ENCODE assay signal across 12 cellular contexts in the genomic region with DNA sequence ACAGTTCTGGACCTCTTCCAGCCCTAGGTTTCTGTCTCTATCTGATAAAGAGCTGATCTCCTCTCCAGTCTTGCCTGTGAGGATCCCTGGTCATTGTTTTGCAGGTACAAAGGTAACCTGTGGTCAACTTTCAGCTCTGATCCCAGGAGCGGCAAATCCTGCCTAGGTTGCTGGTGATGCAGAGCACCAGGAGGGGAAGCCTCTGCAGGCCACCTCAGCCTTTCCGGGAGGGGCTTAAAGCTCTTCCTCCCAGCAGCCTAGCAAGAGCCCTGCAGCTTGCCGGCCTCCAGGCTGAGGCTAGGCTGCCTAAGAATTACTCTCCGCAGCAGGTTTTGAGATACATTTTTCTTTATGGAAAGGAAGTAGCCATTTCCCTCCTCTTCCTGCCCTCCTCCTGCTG.
DNase-seq lines count a peak whose midpoint lies in the region; ATAC-seq and TF ChIP-seq lines count a peak whose summit lies in the region.
"Had no signal": no experiment of that assay in that cellular context is flagged by ENCODE, and none has a peak within 500 bp of the region (broad histone marks: within the 10 kb centered on the region; RNA-seq: fewer than 3 reads in every experiment).

No MANE protein-coding gene starts in this region.

- H3K27me3 Mint-ChIP-seq in endodermal cell (ENCODE audit: insufficient read depth) (no peaks in the 10 kb centered on the region), nephron progenitor cell (ENCODE audit: low read depth, poor library complexity) (no peaks in the 10 kb centered on the region)
- H3K27me3 Mint-ChIP-seq: activated T-helper 17 cell treated with anti-CD3 and anti-CD28 coated beads, Interleukin-2, amount 50 U/mL, for 72 hours had no signal

- H3K4me3 ChIP-seq in endodermal cell (ENCODE audit: low read length) (peak overlapping the region; percentile 59), coronary artery (no peak overlapping the region)
- H3K4me3 ChIP-seq: left lung had no signal

- H3K4me3 Mint-ChIP-seq in endodermal cell: no peak overlapping the region
- no peak overlapping the region for H3K4me3 Mint-ChIP-seq in nephron progenitor cell
- H3K4me3 Mint-ChIP-seq: activated T-helper 17 cell treated with anti-CD3 and anti-CD28 coated beads, Interleukin-2, amount 50 U/mL, for 72 hours; CD8-positive, alpha-beta memory T cell had no signal

- in situ Hi-C loops in KBM-7 (cut with MboI; ENCODE audit: low pct_unique_long_range_greater_than_20kb, low sequenced_read_pairs): no loop called here

- H3K9me3 Mint-ChIP-seq in endodermal cell (peaks cover 26% of the 10 kb centered on the region), nephron progenitor cell (peaks cover 17% of the 10 kb centered on the region)
- H3K9me3 Mint-ChIP-seq: activated T-helper 17 cell treated with anti-CD3 and anti-CD28 coated beads, Interleukin-2, amount 50 U/mL, for 72 hours had no signal

- H3K36me3 Mint-ChIP-seq in endodermal cell (ENCODE audit: low read depth): peaks cover 16% of the 10 kb centered on the region
- peaks cover 18% of the 10 kb centered on the region for H3K36me3 Mint-ChIP-seq in nephron progenitor cell (ENCODE audit: low read depth)

- no peaks in the 10 kb centered on the region for H3K27me3 ChIP-seq in endodermal cell (ENCODE audit: control insufficient read depth, insufficient read depth, low read length, poor library complexity, severe bottlenecking)
- H3K27me3 ChIP-seq: left lung had no signal

- 58 to 64% methylated on average over 2 to 4 of the region's 4 CpGs for WGBS in endodermal cell (ENCODE audit: insufficient coverage in 1 of 2, insufficient read length in 1 of 2), 2 experiments

- H3K4me1 Mint-ChIP-seq in endodermal cell (peaks cover 30% of the 10 kb centered on the region), nephron progenitor cell (peaks cover 39% of the 10 kb centered on the region)

- peak overlapping the region; percentile 8 for H3K27ac ChIP-seq in endodermal cell (ENCODE audit: low read depth, low read length)
- peak overlapping the region in 1 of 2 donors; percentile 27 for H3K27ac ChIP-seq in coronary artery
- H3K27ac ChIP-seq: KMS-11 had no signal

- peaks cover 16% of the 10 kb centered on the region for H3K4me1 ChIP-seq in endodermal cell (ENCODE audit: control insufficient read depth, insufficient read depth, low read length)

- ATAC-seq in GM21737 (IDR thresholded peaks at IDR 0.05; ENCODE audit: unreplicated experiment): no peak
- no peak for ATAC-seq in GM19035 (IDR thresholded peaks at IDR 0.05; ENCODE audit: unreplicated experiment)
- ATAC-seq: activated T-helper 17 cell treated with anti-CD3 and anti-CD28 coated beads, Interleukin-2, amount 50 U/mL, for 72 hours; left lung had no signal

- DNase-seq in CD1c-positive myeloid dendritic cell (ENCODE audit: extremely low spot score): peak; percentile 39
- DNase-seq in KBM-7: peak; percentile 81
- peak; percentile 78 for DNase-seq in endodermal cell
- no peak for DNase-seq in nephron progenitor cell
- DNase-seq in DMS 273 treated with DMSO at 0.1 percent for 48 hours (lab: John Stamatoyannopoulos, UW): no peak
- no peak for DNase-seq in coronary artery (ENCODE audit: low spot score)
- DNase-seq: CD8-positive, alpha-beta memory T cell had no signal

- peak overlapping the region; percentile 79 for H3K27ac Mint-ChIP-seq in endodermal cell
- peak overlapping the region; percentile 36 for H3K27ac Mint-ChIP-seq in nephron progenitor cell
- H3K27ac Mint-ChIP-seq: activated T-helper 17 cell treated with anti-CD3 and anti-CD28 coated beads, Interleukin-2, amount 50 U/mL, for 72 hours had no signal

- no peak overlapping the region for H3K9ac ChIP-seq in endodermal cell (ENCODE audit: extremely low read depth, low read length, poor library complexity, severe bottlenecking)
- H3K9ac ChIP-seq: KMS-11 had no signal

- peaks cover 5% of the 10 kb centered on the region for H3K36me3 ChIP-seq in endodermal cell (ENCODE audit: control insufficient read depth, insufficient read depth, low read length)
- H3K36me3 ChIP-seq: left lung had no signal

- peaks cover 23% of the 10 kb centered on the region for H3K9me3 ChIP-seq in endodermal cell (ENCODE audit: control insufficient read depth, low read length)

- TF ChIP-seq CTCF in endodermal cell (conservative IDR thresholded peaks at IDR 0.05): no peak
- TF ChIP-seq CTCF in nephron progenitor cell (IDR thresholded peaks at IDR 0.05): no peak
- no peak for TF ChIP-seq CTCF in coronary artery (IDR thresholded peaks at IDR 0.05)

Comparison
In these comparisons a context has a peak if more than half of its experiments do, and no peak if none do; other contexts are left out.
1. DNase-seq: peak in CD1c-positive myeloid dendritic cell (single experiment), KBM-7 (single experiment) and endodermal cell (single experiment); none in nephron progenitor cell (single experiment), DMS 273 treated with DMSO at 0.1 percent for 48 hours (single experiment) and coronary artery (single experiment).